In genomic region chr9:22008662-22009562, GRCh38 we compare ENCODE assay signal across 1 cellular context.
TF ChIP-seq lines count a peak whose summit lies in the region.

TSS of gene CDKN2B (minus strand) at chr9:22009305. CDS start at chr9:22008953, 352 bp downstream.

TF ChIP-seq in HEK293, 187 proteins besides CTCF, POLR2A, EP300 and RAD21 (continued from another document and continues in another):
- TF ChIP-seq PRDM10 (tag by site-specific recombination; IDR thresholded peaks at IDR 0.05) (no peak; the same call in 1 of the 2 replicates), ZBTB26 (tag by site-specific recombination; optimal IDR thresholded peaks at IDR 0.05) (peak; percentile 93), EGR2 (tag by site-specific recombination; IDR thresholded peaks at IDR 0.05; ENCODE audit: low read depth) (no peak), KLF1 (tag by site-specific recombination; IDR thresholded peaks at IDR 0.05) (peak; percentile 15; the same call in 1 of the 2 replicates), ZNF354C (tag by site-specific recombination; IDR thresholded peaks at IDR 0.05; ENCODE audit: borderline replicate concordance, low read depth) (no peak), TRIM28 (IDR thresholded peaks at IDR 0.05; ENCODE audit: borderline replicate concordance, low read length) (no peak; the same call in 1 of the 2 replicates), ZNF660 (tag by site-specific recombination; IDR thresholded peaks at IDR 0.05) (peak; percentile 65; the same call in 1 of the 2 replicates), REST (tag by site-specific recombination; IDR thresholded peaks at IDR 0.05) (no peak), ZNF24 (tag by site-specific recombination; IDR thresholded peaks at IDR 0.05) (0 out of 2 replicates have a peak, but pooled peaks have one; percentile 29), ZNF561 (tag by site-specific recombination; IDR thresholded peaks at IDR 0.05; ENCODE audit: borderline replicate concordance) (0 out of 2 replicates have a peak, but pooled peaks have one; percentile 26), KLF7 (tag by site-specific recombination; IDR thresholded peaks at IDR 0.05; ENCODE audit: borderline replicate concordance) (0 out of 2 replicates have a peak, but pooled peaks have one; percentile 42), ZNF16 (tag by site-specific recombination; IDR thresholded peaks at IDR 0.05; ENCODE audit: low read depth) (no peak), GFI1B (tag by site-specific recombination; IDR thresholded peaks at IDR 0.05) (no peak), ZBTB17 (tag by site-specific recombination; IDR thresholded peaks at IDR 0.05) (peak; percentile 91), ZNF791 (tag by site-specific recombination; IDR thresholded peaks at IDR 0.05) (no peak), ZNF175 (tag by site-specific recombination; IDR thresholded peaks at IDR 0.05) (no peak), ZNF274 (IDR thresholded peaks at IDR 0.05; ENCODE audit: low read length) (no peak), ZNF274 (tag by site-specific recombination; IDR thresholded peaks at IDR 0.05; ENCODE audit: borderline replicate concordance) (no peak), ZSCAN18 (tag by site-specific recombination; IDR thresholded peaks at IDR 0.05) (no peak), ZNF148 (tag by site-specific recombination; IDR thresholded peaks at IDR 0.05; ENCODE audit: borderline replicate concordance) (no peak), ZNF623 (tag by site-specific recombination; IDR thresholded peaks at IDR 0.05) (no peak), ZNF19 (tag by site-specific recombination; IDR thresholded peaks at IDR 0.05; ENCODE audit: low read depth) (no peak), SCRT1 (tag by site-specific recombination; IDR thresholded peaks at IDR 0.05; ENCODE audit: borderline replicate concordance) (no peak), KLF16 (tag by site-specific recombination; IDR thresholded peaks at IDR 0.05) (peak; percentile 52; the same call in 1 of the 2 replicates), WT1 (tag by site-specific recombination; IDR thresholded peaks at IDR 0.05) (no peak), ZNF521 (tag by site-specific recombination; IDR thresholded peaks at IDR 0.05) (no peak), ZSCAN16 (tag by site-specific recombination; IDR thresholded peaks at IDR 0.05) (0 out of 2 replicates have a peak, but pooled peaks have one; percentile 20), ZNF707 (tag by site-specific recombination; IDR thresholded peaks at IDR 0.05) (no peak), ZNF555 (tag by site-specific recombination; conservative IDR thresholded peaks at IDR 0.05) (no peak), ZNF621 (tag by site-specific recombination; IDR thresholded peaks at IDR 0.05) (no peak), ZNF596 (tag by site-specific recombination; IDR thresholded peaks at IDR 0.05) (no peak), KLF10 (tag by site-specific recombination; IDR thresholded peaks at IDR 0.05) (peak; percentile 98), ZNF558 (tag by site-specific recombination; IDR thresholded peaks at IDR 0.05) (no peak), ZFP37 (tag by site-specific recombination; IDR thresholded peaks at IDR 0.05) (peak; percentile 49; the same call in 1 of the 2 replicates), ZNF324 (tag by site-specific recombination; IDR thresholded peaks at IDR 0.05) (peak; percentile 51; the same call in 1 of the 2 replicates), ZFHX2 (tag by site-specific recombination; conservative IDR thresholded peaks at IDR 0.05) (no peak), ZNF777 (tag by site-specific recombination; IDR thresholded peaks at IDR 0.05; ENCODE audit: borderline replicate concordance) (no peak; the same call in 1 of the 2 replicates), ZBTB10 (tag by site-specific recombination; IDR thresholded peaks at IDR 0.05) (peak; percentile 80), ZNF518A (tag by site-specific recombination; conservative IDR thresholded peaks at IDR 0.05; ENCODE audit: low read depth) (no peak), ZNF121 (tag by site-specific recombination; IDR thresholded peaks at IDR 0.05) (0 out of 2 replicates have a peak, but pooled peaks have one; percentile 9)
